19 cellular contexts compared by ENCODE assay signal in genomic region chr2:25079050-25079635, GRCh38. TPM values are rescaled to one million over a fixed set of nuclear protein-coding genes. Genes with fewer than 3 reads are reported as not detected.
DNase-seq lines count a peak whose midpoint lies in the region; ATAC-seq and TF ChIP-seq lines count a peak whose summit lies in the region.
"Had no signal": no experiment of that assay in that cellular context is flagged by ENCODE, and none has a peak within 500 bp of the region (broad histone marks: within the 10 kb centered on the region; RNA-seq: fewer than 3 reads in every experiment).

No MANE protein-coding gene starts in this region.

- peaks cover 3% of the 10 kb centered on the region for H3K36me3 Mint-ChIP-seq in mesothelial cell of epicardium

- TF ChIP-seq CTCF in Panc1 (IDR thresholded peaks at IDR 0.05): no peak
- no peak for TF ChIP-seq CTCF in mesothelial cell of epicardium (IDR thresholded peaks at IDR 0.05; ENCODE audit: unreplicated experiment)

- H3K27me3 Mint-ChIP-seq in mesothelial cell of epicardium (ENCODE audit: low read depth): no peaks in the 10 kb centered on the region

- in situ Hi-C loops in Panc1 (cut with HindIII; ENCODE audit: low pct_unique_long_range_greater_than_20kb, low sequenced_read_pairs): no loop called here

- no TSS peak for BruUV-seq in Panc1 (replicated peaks; lab: Mats Ljungman, UMichigan)

- CTCF ChIA-PET in Panc1 (lab: Charles Lee): no interaction called here

- H3K4me3 ChIP-seq in Panc1 (ENCODE audit: low read depth in 2 of 2, low read length in 2 of 2): peak overlapping the region in 1 of 2 experiments; percentile 26; a peak in 2 of 4 replicates
- H3K4me3 ChIP-seq: prostate gland, spleen had no signal

- H3K27ac ChIP-seq in Panc1 (ENCODE audit: low read length): 0 out of 2 replicates have a peak overlapping the region, but pooled peaks have one; percentile 40
- H3K27ac ChIP-seq: prostate gland, spleen had no signal

- H3K4me3 Mint-ChIP-seq in mesothelial cell of epicardium: no peak overlapping the region
- H3K4me3 Mint-ChIP-seq: activated T-helper 1 cell treated with anti-CD3 and anti-CD28 coated beads, Interleukin-12 subunit alpha, Interleukin-12 subunit beta, Interleukin-2, Interleukin-4 antibody, amounts not matched to agents 30 ng/mL and 10 ng/mL and 1 ng/mL, durations not matched to agents 14 hours and 24 hours and 36 hours; nephron had no signal

- peak overlapping the region; percentile 71 for H3K27ac Mint-ChIP-seq in mesothelial cell of epicardium
- H3K27ac Mint-ChIP-seq: activated T-helper 1 cell treated with anti-CD3 and anti-CD28 coated beads, Interleukin-12 subunit alpha, Interleukin-12 subunit beta, Interleukin-2, Interleukin-4 antibody, amounts not matched to agents 30 ng/mL and 10 ng/mL and 1 ng/mL, durations not matched to agents 14 hours and 24 hours and 36 hours had no signal

- H3K36me3 ChIP-seq in Panc1 (ENCODE audit: control insufficient read depth, insufficient read depth, low read length): no peaks in the 10 kb centered on the region
- H3K36me3 ChIP-seq: breast epithelium, prostate gland, spleen had no signal

- peaks cover 15% of the 10 kb centered on the region for H3K4me1 ChIP-seq in Panc1 (ENCODE audit: control insufficient read depth, insufficient read depth, low read length)
- H3K4me1 ChIP-seq: prostate gland had no signal

- no peaks in the 10 kb centered on the region for H3K9me3 ChIP-seq in Panc1 (ENCODE audit: control insufficient read depth, insufficient read depth, low read depth, low read length)
- H3K9me3 ChIP-seq: breast epithelium, prostate gland, spleen had no signal

- DNase-seq in NCI-H2107 treated with DMSO at 0.1 percent for 48 hours (lab: John Stamatoyannopoulos, UW; ENCODE audit: unreplicated experiment): peak; percentile 33
- no peak for DNase-seq in NCI-H2107 (lab: John Stamatoyannopoulos, UW)
- peak; percentile 79 for DNase-seq in DMS53 (lab: John Stamatoyannopoulos, UW)
- DNase-seq in Panc1 (ENCODE audit: low read depth, low spot score): no peak
- DNase-seq in mesothelial cell of epicardium (ENCODE audit: low spot score in 2 of 2, unreplicated experiment in 2 of 2): no peak
- DNase-seq in NCI-H2081 treated with DMSO at 0.1 percent for 48 hours (lab: John Stamatoyannopoulos, UW): no peak
- DNase-seq in stimulated activated naive CD8-positive, alpha-beta T cell treated with anti-CD3 and anti-CD28 coated beads, Interleukin-15, Interleukin-2, amounts not matched to agents 100 U/mL and 50 U/mL, for 24 hours: no peak
- DNase-seq in MV-4-11 (lab: John Stamatoyannopoulos, UW): no peak
- DNase-seq: activated CD4-positive, CD25-positive, alpha-beta regulatory T cell treated with anti-CD3 and anti-CD28 coated beads, Interleukin-2, amount 50 U/mL, for 72 hours; GF-D8; midbrain; NCI-H1417 treated with DMSO at 0.1 percent for 48 hours; spleen; stimulated activated CD4-positive, alpha-beta T cell treated with anti-CD3 and anti-CD28 coated beads, Interleukin-4, amount 100 ng/mL, for 4 hours; T-helper 2 cell had no signal

- intact Hi-C loops in Panc1 (cut with micrococcal nuclease; ENCODE audit: unreplicated experiment): no loop called here

- ATAC-seq in Panc1: peak; percentile 22; the same call in 1 of the 2 replicates
- no peak for ATAC-seq in stimulated activated naive CD8-positive, alpha-beta T cell treated with anti-CD3 and anti-CD28 coated beads, Interleukin-15, Interleukin-2, amounts not matched to agents 100 U/mL and 50 U/mL, for 24 hours

- H3K4me1 Mint-ChIP-seq in mesothelial cell of epicardium: peaks cover 21% of the 10 kb centered on the region

- peaks cover 6% of the 10 kb centered on the region for H3K9me3 Mint-ChIP-seq in mesothelial cell of epicardium
- H3K9me3 Mint-ChIP-seq: activated T-helper 1 cell treated with anti-CD3 and anti-CD28 coated beads, Interleukin-12 subunit alpha, Interleukin-12 subunit beta, Interleukin-2, Interleukin-4 antibody, amounts not matched to agents 30 ng/mL and 10 ng/mL and 1 ng/mL, durations not matched to agents 14 hours and 24 hours and 36 hours; nephron had no signal

- POLR2A ChIA-PET in Panc1 (lab: Charles Lee): no interaction called here

- H3K27me3 ChIP-seq in Panc1 (ENCODE audit: control insufficient read depth, insufficient read depth, low read length): no peaks in the 10 kb centered on the region
- H3K27me3 ChIP-seq: breast epithelium, spleen had no signal

RNA-seq across cellular contexts. Expression of gene EFR3B, which starts 37.3 kb away (rescaled TPM):
- 8.9 TPM for total RNA-seq in Panc1 (2021; ENCODE audit: unreplicated experiment)
- polyA plus RNA-seq in Panc1 (2012; ENCODE audit: insufficient read length): 7.2 TPM
- total RNA-seq in mesothelial cell of epicardium: 14.4 to 16.7 TPM (median 15.4 TPM) in 3 replicates

Comparison
In these comparisons a context has a peak if more than half of its experiments do, and no peak if none do; other contexts are left out.
1. DNase-seq: peak in NCI-H2107 treated with DMSO at 0.1 percent for 48 hours (single experiment) and DMS53 (single experiment); none in NCI-H2107 (single experiment), Panc1 (single experiment), mesothelial cell of epicardium (0 of 2), NCI-H2081 treated with DMSO at 0.1 percent for 48 hours (single experiment), stimulated activated naive CD8-positive, alpha-beta T cell treated with anti-CD3 and anti-CD28 coated beads, Interleukin-15, Interleukin-2, amounts not matched to agents 100 U/mL and 50 U/mL, for 24 hours (single experiment) and MV-4-11 (single experiment).